Comparison of ENCODE assay signal across 18 cellular contexts in genomic region chr7:44531421-44532380, GRCh38. TPM values are rescaled to one million over a fixed set of nuclear protein-coding genes. Genes with fewer than 3 reads are reported as not detected.
DNase-seq lines count a peak whose midpoint lies in the region; ATAC-seq and TF ChIP-seq lines count a peak whose summit lies in the region.
"Had no signal": no experiment of that assay in that cellular context is flagged by ENCODE, and none has a peak within 500 bp of the region (broad histone marks: within the 10 kb centered on the region; RNA-seq: fewer than 3 reads in every experiment).

No MANE protein-coding gene starts in this region.

- H3K4me3 Mint-ChIP-seq in stimulated activated effector memory CD8-positive, alpha-beta T cell treated with anti-CD3 and anti-CD28 coated beads, Interleukin-12 subunit alpha, Interleukin-12 subunit beta, amount 100 ng/mL, for 72 hours: no peak overlapping the region
- H3K4me3 Mint-ChIP-seq in activated naive CD8-positive, alpha-beta T cell treated with anti-CD3 and anti-CD28 coated beads for 36 hours: no peak overlapping the region
- no peak overlapping the region for H3K4me3 Mint-ChIP-seq in CD8-positive, alpha-beta T cell
- H3K4me3 Mint-ChIP-seq: CD4-positive, CD25-positive, alpha-beta regulatory T cell had no signal

- no peak for ATAC-seq in stimulated activated effector memory CD8-positive, alpha-beta T cell treated with anti-CD3 and anti-CD28 coated beads, Interleukin-12 subunit alpha, Interleukin-12 subunit beta, amount 100 ng/mL, for 72 hours
- ATAC-seq in HG02884 (IDR thresholded peaks at IDR 0.05; ENCODE audit: unreplicated experiment): no peak
- ATAC-seq in CD8-positive, alpha-beta T cell: no peak

- intact Hi-C loops in CD8-positive, alpha-beta T cell (cut with DNase I, micrococcal nuclease): no loop called here

- DNase-seq in Daoy (ENCODE audit: low read depth) (peak; percentile 9), HEK293T (ENCODE audit: extremely low spot score) (peak; percentile 4), iPS-NIHi11 (ENCODE audit: low spot score) (peak; percentile 6)
- DNase-seq in stimulated activated effector memory CD8-positive, alpha-beta T cell treated with anti-CD3 and anti-CD28 coated beads, Interleukin-12 subunit alpha, Interleukin-12 subunit beta, amount 100 ng/mL, for 72 hours (ENCODE audit: low spot score in 2 of 2): no peak
- no peak for DNase-seq in activated naive CD8-positive, alpha-beta T cell treated with anti-CD3 and anti-CD28 coated beads for 36 hours
- no peak for DNase-seq in activated naive CD4-positive, alpha-beta T cell treated with Interleukin-2 at 50 U/mL for 16 hours
- no peak for DNase-seq in CD8-positive, alpha-beta T cell
- DNase-seq: CD4-positive, CD25-positive, alpha-beta regulatory T cell; GF-D8; MV-4-11; NCI-H1417 treated with DMSO at 0.1 percent for 48 hours; NCI-H1930; NCI-H446 treated with DMSO at 0.1 percent for 48 hours; NK-92 treated with Interleukin-12 subunit alpha and Interleukin-12 subunit beta, amount 100 ng/mL, for 24 hours; SIG-M5 had no signal

- H3K9me3 Mint-ChIP-seq in stimulated activated effector memory CD8-positive, alpha-beta T cell treated with anti-CD3 and anti-CD28 coated beads, Interleukin-12 subunit alpha, Interleukin-12 subunit beta, amount 100 ng/mL, for 72 hours: no peaks in the 10 kb centered on the region
- peaks cover 5% of the 10 kb centered on the region for H3K9me3 Mint-ChIP-seq in activated naive CD8-positive, alpha-beta T cell treated with anti-CD3 and anti-CD28 coated beads for 36 hours
- H3K9me3 Mint-ChIP-seq in CD8-positive, alpha-beta T cell: peaks cover 4% of the 10 kb centered on the region

- peak overlapping the region; percentile 2 for H3K27ac Mint-ChIP-seq in stimulated activated effector memory CD8-positive, alpha-beta T cell treated with anti-CD3 and anti-CD28 coated beads, Interleukin-12 subunit alpha, Interleukin-12 subunit beta, amount 100 ng/mL, for 72 hours
- no peak overlapping the region for H3K27ac Mint-ChIP-seq in activated naive CD8-positive, alpha-beta T cell treated with anti-CD3 and anti-CD28 coated beads for 36 hours
- no peak overlapping the region for H3K27ac Mint-ChIP-seq in CD8-positive, alpha-beta T cell
- H3K27ac Mint-ChIP-seq: CD4-positive, CD25-positive, alpha-beta regulatory T cell had no signal

- no peaks in the 10 kb centered on the region for H3K36me3 Mint-ChIP-seq in stimulated activated effector memory CD8-positive, alpha-beta T cell treated with anti-CD3 and anti-CD28 coated beads, Interleukin-12 subunit alpha, Interleukin-12 subunit beta, amount 100 ng/mL, for 72 hours
- peaks cover 1% of the 10 kb centered on the region for H3K36me3 Mint-ChIP-seq in activated naive CD8-positive, alpha-beta T cell treated with anti-CD3 and anti-CD28 coated beads for 36 hours
- H3K36me3 Mint-ChIP-seq in CD8-positive, alpha-beta T cell: no peaks in the 10 kb centered on the region
- H3K36me3 Mint-ChIP-seq: CD4-positive, CD25-positive, alpha-beta regulatory T cell had no signal

- no peaks in the 10 kb centered on the region for H3K4me1 ChIP-seq in CD8-positive, alpha-beta T cell (ENCODE audit: insufficient read depth, low read length)
- H3K4me1 ChIP-seq: HAP-1 had no signal

- H3K9me3 ChIP-seq in CD8-positive, alpha-beta T cell (ENCODE audit: low read length): no peaks in the 10 kb centered on the region
- H3K9me3 ChIP-seq: HAP-1 had no signal

- POLR2A ChIA-PET in HEK293T (lab: Yijun Ruan, JAX): no interaction called here
- POLR2A ChIA-PET in CD8-positive, alpha-beta T cell (lab: Charles Lee): no interaction called here

- no peaks in the 10 kb centered on the region for H3K36me3 ChIP-seq in CD8-positive, alpha-beta T cell (ENCODE audit: insufficient read depth, low read length)
- H3K36me3 ChIP-seq: HAP-1 had no signal

- no peaks in the 10 kb centered on the region for H3K27me3 Mint-ChIP-seq in activated naive CD8-positive, alpha-beta T cell treated with anti-CD3 and anti-CD28 coated beads for 36 hours
- H3K27me3 Mint-ChIP-seq in CD8-positive, alpha-beta T cell (ENCODE audit: low read depth): no peaks in the 10 kb centered on the region

- CTCF ChIA-PET in HEK293T (lab: Yijun Ruan, JAX): no interaction called here
- CTCF ChIA-PET in CD8-positive, alpha-beta T cell (lab: Charles Lee): no interaction called here

- no peak overlapping the region for H3K27ac ChIP-seq in CD8-positive, alpha-beta T cell (ENCODE audit: low read depth, low read length)

- H3K4me1 Mint-ChIP-seq in stimulated activated effector memory CD8-positive, alpha-beta T cell treated with anti-CD3 and anti-CD28 coated beads, Interleukin-12 subunit alpha, Interleukin-12 subunit beta, amount 100 ng/mL, for 72 hours: no peaks in the 10 kb centered on the region
- H3K4me1 Mint-ChIP-seq in activated naive CD8-positive, alpha-beta T cell treated with anti-CD3 and anti-CD28 coated beads for 36 hours: no peaks in the 10 kb centered on the region
- H3K4me1 Mint-ChIP-seq in CD8-positive, alpha-beta T cell (ENCODE audit: low read depth): no peaks in the 10 kb centered on the region

- no peaks in the 10 kb centered on the region for H3K27me3 ChIP-seq in CD8-positive, alpha-beta T cell (ENCODE audit: insufficient read depth, low read length)

- no peak for TF ChIP-seq CTCF in CD8-positive, alpha-beta T cell (IDR thresholded peaks at IDR 0.05)

- no peak overlapping the region for H3K4me3 ChIP-seq in CD8-positive, alpha-beta T cell (ENCODE audit: low read depth, low read length)
- H3K4me3 ChIP-seq: HAP-1, K562 had no signal

TF ChIP-seq in HEK293T, 16 proteins besides CTCF, POLR2A, EP300 and RAD21:
- no peak for TF ChIP-seq CTBP1 (IDR thresholded peaks at IDR 0.05; ENCODE audit: borderline replicate concordance)
- no peak for TF ChIP-seq FOXM1 (IDR thresholded peaks at IDR 0.05; ENCODE audit: borderline replicate concordance)
- no peak for TF ChIP-seq ZNF384 (IDR thresholded peaks at IDR 0.05)
- no peak for TF ChIP-seq NFRKB (IDR thresholded peaks at IDR 0.05)
- TF ChIP-seq PKNOX1 (IDR thresholded peaks at IDR 0.05): no peak
- no peak for TF ChIP-seq TARDBP (IDR thresholded peaks at IDR 0.05)
- no peak for TF ChIP-seq BHLHE40 (IDR thresholded peaks at IDR 0.05; ENCODE audit: borderline replicate concordance)
- no peak for TF ChIP-seq SP1 (IDR thresholded peaks at IDR 0.05)
- no peak for TF ChIP-seq LEF1 (IDR thresholded peaks at IDR 0.05; ENCODE audit: borderline replicate concordance)
- no peak for TF ChIP-seq SUZ12 (IDR thresholded peaks at IDR 0.05)
- TF ChIP-seq FOXA1 (IDR thresholded peaks at IDR 0.05): no peak
- TF ChIP-seq L3MBTL2 (conservative IDR thresholded peaks at IDR 0.05): no peak
- no peak for TF ChIP-seq ARNT (IDR thresholded peaks at IDR 0.05)
- no peak for TF ChIP-seq ELF4 (IDR thresholded peaks at IDR 0.05)
- TF ChIP-seq FOXK2 (IDR thresholded peaks at IDR 0.05): no peak
- no peak for TF ChIP-seq HDGF (IDR thresholded peaks at IDR 0.05; ENCODE audit: borderline replicate concordance)

RNA-seq across cellular contexts. Expression of gene NPC1L1, which starts 9.4 kb away (rescaled TPM):
- total RNA-seq in Daoy (2014; rRNA removed; shearing (Covaris generic)): not detected in 2 replicates
- not detected for total RNA-seq in activated naive CD8-positive, alpha-beta T cell treated with anti-CD3 and anti-CD28 coated beads for 36 hours
- total RNA-seq in CD8-positive, alpha-beta T cell: under 1 TPM in 1 of 2 experiments, not detected in 1; 0.06 TPM

RNA-seq across cellular contexts. Expression of gene NUDCD3, which starts 41.2 kb away (rescaled TPM):
- 75.3 and 95.7 TPM in 2 replicates for total RNA-seq in Daoy (2014; rRNA removed; shearing (Covaris generic))
- total RNA-seq in activated naive CD8-positive, alpha-beta T cell treated with anti-CD3 and anti-CD28 coated beads for 36 hours: 10 to 100 TPM; 94.9 to 96.9 TPM
- 10 to 100 TPM; 40.6 to 45.9 TPM for total RNA-seq in CD8-positive, alpha-beta T cell

RNA-seq across cellular contexts. Expression of gene DDX56, which starts 42.0 kb away (rescaled TPM):
- total RNA-seq in Daoy (2014; rRNA removed; shearing (Covaris generic)): 238 and 246 TPM in 2 replicates
- 100 to 1,000 TPM; 142 to 154 TPM for total RNA-seq in activated naive CD8-positive, alpha-beta T cell treated with anti-CD3 and anti-CD28 coated beads for 36 hours
- 100 to 1,000 TPM; 140 to 141 TPM for total RNA-seq in CD8-positive, alpha-beta T cell

RNA-seq across cellular contexts. Expression of gene TMED4, which starts 50.3 kb away (rescaled TPM):
- total RNA-seq in Daoy (2014; rRNA removed; shearing (Covaris generic)): 237 and 302 TPM in 2 replicates
- 10 to 100 TPM; 70.3 to 70.8 TPM for total RNA-seq in activated naive CD8-positive, alpha-beta T cell treated with anti-CD3 and anti-CD28 coated beads for 36 hours
- 100 to 1,000 TPM; 115 to 120 TPM for total RNA-seq in CD8-positive, alpha-beta T cell

Comparison
In these comparisons a context has a peak if more than half of its experiments do, and no peak if none do; other contexts are left out.
1. DNase-seq: peak in Daoy (single experiment), HEK293T (single experiment) and iPS-NIHi11 (single experiment); none in stimulated activated effector memory CD8-positive, alpha-beta T cell treated with anti-CD3 and anti-CD28 coated beads, Interleukin-12 subunit alpha, Interleukin-12 subunit beta, amount 100 ng/mL, for 72 hours (0 of 2), activated naive CD8-positive, alpha-beta T cell treated with anti-CD3 and anti-CD28 coated beads for 36 hours (single experiment), activated naive CD4-positive, alpha-beta T cell treated with Interleukin-2 at 50 U/mL for 16 hours (single experiment) and CD8-positive, alpha-beta T cell (0 of 7).